Comparison of ENCODE assay signal across 8 cellular contexts in genomic region chr11:94974178-94974577, GRCh38. TPM values are rescaled to one million over a fixed set of nuclear protein-coding genes. Genes with fewer than 3 reads are reported as not detected.
A peak's percentile ranks its signal among the peaks of the same experiment; 100 is the strongest.
DNase-seq lines count a peak whose midpoint lies in the region; ATAC-seq, FAIRE-seq and TF ChIP-seq lines count a peak whose summit lies in the region.

No MANE protein-coding gene starts in this region.

- no peak for FAIRE-seq in bronchial epithelial cell (lab: Jason Lieb, UNC)

- H3K27ac ChIP-seq in right atrium auricular region (no peak overlapping the region), muscle layer of colon (ENCODE audit: low read depth, low read length) (peak overlapping the region; percentile 83)

- peaks cover 26% of the 10 kb centered on the region for H3K36me3 ChIP-seq in right atrium auricular region
- peaks cover 7% of the 10 kb centered on the region for H3K36me3 ChIP-seq in bronchial epithelial cell (ENCODE audit: control insufficient read depth, insufficient read depth, low read length)
- peaks cover 28% of the 10 kb centered on the region for H3K36me3 ChIP-seq in muscle layer of colon (ENCODE audit: insufficient read depth, low read length)

- ATAC-seq in Right ventricle myocardium inferior (no peak), HG03045 (IDR thresholded peaks at IDR 0.05; ENCODE audit: unreplicated experiment) (no peak)

- H3K9me3 ChIP-seq in right atrium auricular region = no peaks in the 10 kb centered on the region
- H3K9me3 ChIP-seq in muscle layer of colon (ENCODE audit: low read length) = no peaks in the 10 kb centered on the region

- DNase-seq in right atrium auricular region (ENCODE audit: low spot score) (no peak), Right ventricle myocardium inferior (ENCODE audit: missing footprints) (no peak), bronchial epithelial cell (ENCODE audit: low read depth) (no peak), NCI-H524 treated with DMSO at 0.1 percent for 48 hours (lab: John Stamatoyannopoulos, UW) (no peak), NCI-H2029 (lab: John Stamatoyannopoulos, UW) (no peak), T-helper 9 cell (no peak)

- H3K9ac ChIP-seq in muscle layer of colon (ENCODE audit: low read length) = peak overlapping the region; percentile 75

- TF ChIP-seq CTCF in right atrium auricular region (IDR thresholded peaks at IDR 0.05) = no peak
- TF ChIP-seq CTCF in bronchial epithelial cell (IDR thresholded peaks at IDR 0.05; ENCODE audit: insufficient read depth, low read length, severe bottlenecking) = no peak

- H3K27me3 ChIP-seq in right atrium auricular region = no peaks in the 10 kb centered on the region
- H3K27me3 ChIP-seq in bronchial epithelial cell (ENCODE audit: control insufficient read depth, insufficient read depth, low read length) = no peaks in the 10 kb centered on the region
- H3K27me3 ChIP-seq in muscle layer of colon (ENCODE audit: control insufficient read depth in 1 of 2, insufficient read depth in 2 of 2, low read length in 2 of 2) = no peaks in the 10 kb centered on the region

- H3K4me3 ChIP-seq in right atrium auricular region (peak overlapping the region; percentile 76 to 93), bronchial epithelial cell (ENCODE audit: low read depth, low read length) (peak overlapping the region; percentile 96), muscle layer of colon (ENCODE audit: low read depth in 1 of 2, low read length in 2 of 2) (peak overlapping the region; percentile 81 to 93)

- H3K4me1 ChIP-seq in right atrium auricular region (peaks cover 0 to 12% of the 10 kb centered on the region in 2 donors), muscle layer of colon (ENCODE audit: insufficient read depth, low read length) (peaks cover 10% of the 10 kb centered on the region)

- intact Hi-C loops in Right ventricle myocardium inferior (cut with DNase I) = loop anchor here (5.0 to 10.0 kb wide), 3 partner anchors 91 to 801 kb away; partner anchors contain the start of gene SRSF8

RNA-seq across cellular contexts. Expression of gene KDM4D, which starts 0.7 kb away (rescaled TPM):
- total RNA-seq in right atrium auricular region (1 to 10 TPM in 1 of 2 donors, under 1 TPM in 1; 0.90 to 1.1 TPM), Right ventricle myocardium inferior (0.54 TPM), bronchial epithelial cell (0.53 and 0.90 TPM in 2 replicates)

RNA-seq across cellular contexts. Expression of gene CWC15, which starts 0.8 kb away (rescaled TPM):
- 10 to 100 TPM; 45.3 to 48.6 TPM for total RNA-seq in right atrium auricular region
- 79.1 TPM for total RNA-seq in Right ventricle myocardium inferior
- 30.0 and 34.3 TPM in 2 replicates for total RNA-seq in bronchial epithelial cell

RNA-seq across cellular contexts. Expression of gene KDM4E, which starts 50.9 kb away (rescaled TPM):
- total RNA-seq in right atrium auricular region (not detected), Right ventricle myocardium inferior (not detected), bronchial epithelial cell (not detected in 2 replicates)
